Comparison of ENCODE assay signal across 1 cellular context in the genomic region with DNA sequence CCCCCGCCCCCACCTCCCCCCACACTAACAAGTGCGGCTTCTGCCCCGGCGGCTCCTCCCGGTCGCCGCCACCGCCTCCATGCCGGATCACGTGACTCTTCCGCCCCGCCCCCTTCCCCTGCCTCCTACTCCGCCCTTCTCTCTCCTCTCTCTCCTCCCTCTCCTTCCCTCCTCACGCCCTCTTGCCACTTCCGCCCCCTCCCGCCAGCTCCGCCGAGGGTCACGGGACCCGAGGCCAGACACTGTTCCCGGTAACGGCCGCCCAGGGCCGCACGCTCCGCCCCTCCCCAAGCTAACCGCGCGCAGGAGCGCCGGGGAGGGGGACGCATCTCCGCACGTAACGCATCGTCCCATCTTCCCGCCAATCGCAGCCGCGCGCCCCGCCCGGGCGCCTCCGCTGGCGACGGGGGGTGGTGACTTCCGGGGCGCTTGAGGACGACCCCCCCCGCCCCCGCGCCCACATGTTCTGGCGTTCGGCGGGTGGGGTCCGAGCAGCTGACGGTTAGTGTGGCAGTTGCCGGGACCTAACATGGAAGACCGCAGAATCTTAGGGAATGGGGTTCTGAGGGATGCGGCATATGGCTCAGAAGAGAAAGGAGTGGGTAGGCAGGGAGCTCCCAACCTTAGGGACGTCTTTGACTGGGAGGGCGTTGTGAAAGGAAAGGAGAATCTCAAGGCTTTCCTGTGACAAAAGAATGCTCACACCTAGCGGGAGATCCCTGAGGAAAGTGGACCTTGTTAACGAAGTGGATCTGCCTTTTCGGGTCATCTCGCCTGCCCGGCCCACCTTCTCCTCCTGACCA.
TF ChIP-seq lines count a peak whose summit lies in the region.

A gene with protein sequence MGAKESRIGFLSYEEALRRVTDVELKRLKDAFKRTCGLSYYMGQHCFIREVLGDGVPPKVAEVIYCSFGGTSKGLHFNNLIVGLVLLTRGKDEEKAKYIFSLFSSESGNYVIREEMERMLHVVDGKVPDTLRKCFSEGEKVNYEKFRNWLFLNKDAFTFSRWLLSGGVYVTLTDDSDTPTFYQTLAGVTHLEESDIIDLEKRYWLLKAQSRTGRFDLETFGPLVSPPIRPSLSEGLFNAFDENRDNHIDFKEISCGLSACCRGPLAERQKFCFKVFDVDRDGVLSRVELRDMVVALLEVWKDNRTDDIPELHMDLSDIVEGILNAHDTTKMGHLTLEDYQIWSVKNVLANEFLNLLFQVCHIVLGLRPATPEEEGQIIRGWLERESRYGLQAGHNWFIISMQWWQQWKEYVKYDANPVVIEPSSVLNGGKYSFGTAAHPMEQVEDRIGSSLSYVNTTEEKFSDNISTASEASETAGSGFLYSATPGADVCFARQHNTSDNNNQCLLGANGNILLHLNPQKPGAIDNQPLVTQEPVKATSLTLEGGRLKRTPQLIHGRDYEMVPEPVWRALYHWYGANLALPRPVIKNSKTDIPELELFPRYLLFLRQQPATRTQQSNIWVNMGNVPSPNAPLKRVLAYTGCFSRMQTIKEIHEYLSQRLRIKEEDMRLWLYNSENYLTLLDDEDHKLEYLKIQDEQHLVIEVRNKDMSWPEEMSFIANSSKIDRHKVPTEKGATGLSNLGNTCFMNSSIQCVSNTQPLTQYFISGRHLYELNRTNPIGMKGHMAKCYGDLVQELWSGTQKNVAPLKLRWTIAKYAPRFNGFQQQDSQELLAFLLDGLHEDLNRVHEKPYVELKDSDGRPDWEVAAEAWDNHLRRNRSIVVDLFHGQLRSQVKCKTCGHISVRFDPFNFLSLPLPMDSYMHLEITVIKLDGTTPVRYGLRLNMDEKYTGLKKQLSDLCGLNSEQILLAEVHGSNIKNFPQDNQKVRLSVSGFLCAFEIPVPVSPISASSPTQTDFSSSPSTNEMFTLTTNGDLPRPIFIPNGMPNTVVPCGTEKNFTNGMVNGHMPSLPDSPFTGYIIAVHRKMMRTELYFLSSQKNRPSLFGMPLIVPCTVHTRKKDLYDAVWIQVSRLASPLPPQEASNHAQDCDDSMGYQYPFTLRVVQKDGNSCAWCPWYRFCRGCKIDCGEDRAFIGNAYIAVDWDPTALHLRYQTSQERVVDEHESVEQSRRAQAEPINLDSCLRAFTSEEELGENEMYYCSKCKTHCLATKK (N-terminal part only) (minus strand): TSS at position 92 of the 803 bp plus-strand sequence. CDS start 194 bp downstream, outside the sequence.

TF ChIP-seq in HepG2, 621 proteins besides CTCF, POLR2A, EP300 and RAD21 (continued from another document and continues in another):
- TF ChIP-seq NFATC3 (CRISPR knock-in tag; IDR thresholded peaks at IDR 0.05) (no peak), ZNF720 (CRISPR knock-in tag; IDR thresholded peaks at IDR 0.05) (no peak), FOXK1 (CRISPR knock-in tag; IDR thresholded peaks at IDR 0.05; ENCODE audit: borderline replicate concordance, low read depth) (peak; percentile 13; the same call in 1 of the 2 replicates), ZNF354B (CRISPR knock-in tag; IDR thresholded peaks at IDR 0.05) (peak; percentile 87; the same call in 1 of the 2 replicates), FOXP1 (IDR thresholded peaks at IDR 0.05) (no peak), FOXP1 (CRISPR knock-in tag; IDR thresholded peaks at IDR 0.05) (no peak; the same call in 1 of the 2 replicates), RNF2 (conservative IDR thresholded peaks at IDR 0.05; ENCODE audit: low read depth) (peak; percentile 77; the same call in 1 of the 2 replicates), NBN (conservative IDR thresholded peaks at IDR 0.05) (no peak), ZNF703 (CRISPR knock-in tag; IDR thresholded peaks at IDR 0.05; ENCODE audit: borderline replicate concordance) (no peak), FOXM1 (CRISPR knock-in tag; IDR thresholded peaks at IDR 0.05) (no peak), SATB2 (CRISPR knock-in tag; IDR thresholded peaks at IDR 0.05) (no peak), ZKSCAN5 (CRISPR knock-in tag; IDR thresholded peaks at IDR 0.05) (peak; percentile 61), NR1H2 (CRISPR knock-in tag; IDR thresholded peaks at IDR 0.05; ENCODE audit: borderline replicate concordance, low read depth) (no peak), ZNF775 (CRISPR knock-in tag; IDR thresholded peaks at IDR 0.05; ENCODE audit: borderline replicate concordance) (peak; percentile 71; the same call in 1 of the 2 replicates), NFE2L2 (IDR thresholded peaks at IDR 0.05; ENCODE audit: low read length) (no peak), MBD4 (IDR thresholded peaks at IDR 0.05; ENCODE audit: borderline replicate concordance, low read length) (no peak), ZNF207 (IDR thresholded peaks at IDR 0.05; ENCODE audit: borderline replicate concordance) (peak; percentile 98), STAT5B (CRISPR knock-in tag; IDR thresholded peaks at IDR 0.05) (peak; percentile 92; the same call in 1 of the 2 replicates)
- TF ChIP-seq, protein P1, sequence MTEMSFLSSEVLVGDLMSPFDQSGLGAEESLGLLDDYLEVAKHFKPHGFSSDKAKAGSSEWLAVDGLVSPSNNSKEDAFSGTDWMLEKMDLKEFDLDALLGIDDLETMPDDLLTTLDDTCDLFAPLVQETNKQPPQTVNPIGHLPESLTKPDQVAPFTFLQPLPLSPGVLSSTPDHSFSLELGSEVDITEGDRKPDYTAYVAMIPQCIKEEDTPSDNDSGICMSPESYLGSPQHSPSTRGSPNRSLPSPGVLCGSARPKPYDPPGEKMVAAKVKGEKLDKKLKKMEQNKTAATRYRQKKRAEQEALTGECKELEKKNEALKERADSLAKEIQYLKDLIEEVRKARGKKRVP (CRISPR knock-in tag; IDR thresholded peaks at IDR 0.05), result peak in 1 of 2 experiments; percentile 83; a peak in 2 of 4 replicates
- TF ChIP-seq, protein P2, sequence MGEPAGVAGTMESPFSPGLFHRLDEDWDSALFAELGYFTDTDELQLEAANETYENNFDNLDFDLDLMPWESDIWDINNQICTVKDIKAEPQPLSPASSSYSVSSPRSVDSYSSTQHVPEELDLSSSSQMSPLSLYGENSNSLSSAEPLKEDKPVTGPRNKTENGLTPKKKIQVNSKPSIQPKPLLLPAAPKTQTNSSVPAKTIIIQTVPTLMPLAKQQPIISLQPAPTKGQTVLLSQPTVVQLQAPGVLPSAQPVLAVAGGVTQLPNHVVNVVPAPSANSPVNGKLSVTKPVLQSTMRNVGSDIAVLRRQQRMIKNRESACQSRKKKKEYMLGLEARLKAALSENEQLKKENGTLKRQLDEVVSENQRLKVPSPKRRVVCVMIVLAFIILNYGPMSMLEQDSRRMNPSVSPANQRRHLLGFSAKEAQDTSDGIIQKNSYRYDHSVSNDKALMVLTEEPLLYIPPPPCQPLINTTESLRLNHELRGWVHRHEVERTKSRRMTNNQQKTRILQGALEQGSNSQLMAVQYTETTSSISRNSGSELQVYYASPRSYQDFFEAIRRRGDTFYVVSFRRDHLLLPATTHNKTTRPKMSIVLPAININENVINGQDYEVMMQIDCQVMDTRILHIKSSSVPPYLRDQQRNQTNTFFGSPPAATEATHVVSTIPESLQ (CRISPR knock-in tag; conservative IDR thresholded peaks at IDR 0.05), result no peak; the same call in 1 of the 2 replicates
- TF ChIP-seq, protein P3, sequence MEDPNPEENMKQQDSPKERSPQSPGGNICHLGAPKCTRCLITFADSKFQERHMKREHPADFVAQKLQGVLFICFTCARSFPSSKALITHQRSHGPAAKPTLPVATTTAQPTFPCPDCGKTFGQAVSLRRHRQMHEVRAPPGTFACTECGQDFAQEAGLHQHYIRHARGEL (CRISPR knock-in tag; IDR thresholded peaks at IDR 0.05), result no peak
- TF ChIP-seq, protein P4, sequence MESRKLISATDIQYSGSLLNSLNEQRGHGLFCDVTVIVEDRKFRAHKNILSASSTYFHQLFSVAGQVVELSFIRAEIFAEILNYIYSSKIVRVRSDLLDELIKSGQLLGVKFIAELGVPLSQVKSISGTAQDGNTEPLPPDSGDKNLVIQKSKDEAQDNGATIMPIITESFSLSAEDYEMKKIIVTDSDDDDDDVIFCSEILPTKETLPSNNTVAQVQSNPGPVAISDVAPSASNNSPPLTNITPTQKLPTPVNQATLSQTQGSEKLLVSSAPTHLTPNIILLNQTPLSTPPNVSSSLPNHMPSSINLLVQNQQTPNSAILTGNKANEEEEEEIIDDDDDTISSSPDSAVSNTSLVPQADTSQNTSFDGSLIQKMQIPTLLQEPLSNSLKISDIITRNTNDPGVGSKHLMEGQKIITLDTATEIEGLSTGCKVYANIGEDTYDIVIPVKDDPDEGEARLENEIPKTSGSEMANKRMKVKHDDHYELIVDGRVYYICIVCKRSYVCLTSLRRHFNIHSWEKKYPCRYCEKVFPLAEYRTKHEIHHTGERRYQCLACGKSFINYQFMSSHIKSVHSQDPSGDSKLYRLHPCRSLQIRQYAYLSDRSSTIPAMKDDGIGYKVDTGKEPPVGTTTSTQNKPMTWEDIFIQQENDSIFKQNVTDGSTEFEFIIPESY (CRISPR knock-in tag; IDR thresholded peaks at IDR 0.05), result no peak; the same call in 1 of the 2 replicates
- TF ChIP-seq, protein P5, sequence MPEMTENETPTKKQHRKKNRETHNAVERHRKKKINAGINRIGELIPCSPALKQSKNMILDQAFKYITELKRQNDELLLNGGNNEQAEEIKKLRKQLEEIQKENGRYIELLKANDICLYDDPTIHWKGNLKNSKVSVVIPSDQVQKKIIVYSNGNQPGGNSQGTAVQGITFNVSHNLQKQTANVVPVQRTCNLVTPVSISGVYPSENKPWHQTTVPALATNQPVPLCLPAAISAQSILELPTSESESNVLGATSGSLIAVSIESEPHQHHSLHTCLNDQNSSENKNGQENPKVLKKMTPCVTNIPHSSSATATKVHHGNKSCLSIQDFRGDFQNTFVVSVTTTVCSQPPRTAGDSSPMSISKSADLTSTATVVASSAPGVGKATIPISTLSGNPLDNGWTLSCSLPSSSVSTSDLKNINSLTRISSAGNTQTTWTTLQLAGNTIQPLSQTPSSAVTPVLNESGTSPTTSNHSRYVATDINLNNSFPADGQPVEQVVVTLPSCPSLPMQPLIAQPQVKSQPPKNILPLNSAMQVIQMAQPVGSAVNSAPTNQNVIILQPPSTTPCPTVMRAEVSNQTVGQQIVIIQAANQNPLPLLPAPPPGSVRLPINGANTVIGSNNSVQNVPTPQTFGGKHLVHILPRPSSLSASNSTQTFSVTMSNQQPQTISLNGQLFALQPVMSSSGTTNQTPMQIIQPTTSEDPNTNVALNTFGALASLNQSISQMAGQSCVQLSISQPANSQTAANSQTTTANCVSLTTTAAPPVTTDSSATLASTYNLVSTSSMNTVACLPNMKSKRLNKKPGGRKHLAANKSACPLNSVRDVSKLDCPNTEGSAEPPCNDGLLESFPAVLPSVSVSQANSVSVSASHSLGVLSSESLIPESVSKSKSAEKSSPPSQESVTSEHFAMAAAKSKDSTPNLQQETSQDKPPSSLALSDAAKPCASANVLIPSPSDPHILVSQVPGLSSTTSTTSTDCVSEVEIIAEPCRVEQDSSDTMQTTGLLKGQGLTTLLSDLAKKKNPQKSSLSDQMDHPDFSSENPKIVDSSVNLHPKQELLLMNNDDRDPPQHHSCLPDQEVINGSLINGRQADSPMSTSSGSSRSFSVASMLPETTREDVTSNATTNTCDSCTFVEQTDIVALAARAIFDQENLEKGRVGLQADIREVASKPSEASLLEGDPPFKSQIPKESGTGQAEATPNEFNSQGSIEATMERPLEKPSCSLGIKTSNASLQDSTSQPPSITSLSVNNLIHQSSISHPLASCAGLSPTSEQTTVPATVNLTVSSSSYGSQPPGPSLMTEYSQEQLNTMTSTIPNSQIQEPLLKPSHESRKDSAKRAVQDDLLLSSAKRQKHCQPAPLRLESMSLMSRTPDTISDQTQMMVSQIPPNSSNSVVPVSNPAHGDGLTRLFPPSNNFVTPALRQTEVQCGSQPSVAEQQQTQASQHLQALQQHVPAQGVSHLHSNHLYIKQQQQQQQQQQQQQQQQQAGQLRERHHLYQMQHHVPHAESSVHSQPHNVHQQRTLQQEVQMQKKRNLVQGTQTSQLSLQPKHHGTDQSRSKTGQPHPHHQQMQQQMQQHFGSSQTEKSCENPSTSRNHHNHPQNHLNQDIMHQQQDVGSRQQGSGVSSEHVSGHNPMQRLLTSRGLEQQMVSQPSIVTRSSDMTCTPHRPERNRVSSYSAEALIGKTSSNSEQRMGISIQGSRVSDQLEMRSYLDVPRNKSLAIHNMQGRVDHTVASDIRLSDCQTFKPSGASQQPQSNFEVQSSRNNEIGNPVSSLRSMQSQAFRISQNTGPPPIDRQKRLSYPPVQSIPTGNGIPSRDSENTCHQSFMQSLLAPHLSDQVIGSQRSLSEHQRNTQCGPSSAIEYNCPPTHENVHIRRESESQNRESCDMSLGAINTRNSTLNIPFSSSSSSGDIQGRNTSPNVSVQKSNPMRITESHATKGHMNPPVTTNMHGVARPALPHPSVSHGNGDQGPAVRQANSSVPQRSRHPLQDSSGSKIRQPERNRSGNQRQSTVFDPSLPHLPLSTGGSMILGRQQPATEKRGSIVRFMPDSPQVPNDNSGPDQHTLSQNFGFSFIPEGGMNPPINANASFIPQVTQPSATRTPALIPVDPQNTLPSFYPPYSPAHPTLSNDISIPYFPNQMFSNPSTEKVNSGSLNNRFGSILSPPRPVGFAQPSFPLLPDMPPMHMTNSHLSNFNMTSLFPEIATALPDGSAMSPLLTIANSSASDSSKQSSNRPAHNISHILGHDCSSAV (CRISPR knock-in tag; IDR thresholded peaks at IDR 0.05; ENCODE audit: borderline replicate concordance), result no peak
- TF ChIP-seq, protein P6, sequence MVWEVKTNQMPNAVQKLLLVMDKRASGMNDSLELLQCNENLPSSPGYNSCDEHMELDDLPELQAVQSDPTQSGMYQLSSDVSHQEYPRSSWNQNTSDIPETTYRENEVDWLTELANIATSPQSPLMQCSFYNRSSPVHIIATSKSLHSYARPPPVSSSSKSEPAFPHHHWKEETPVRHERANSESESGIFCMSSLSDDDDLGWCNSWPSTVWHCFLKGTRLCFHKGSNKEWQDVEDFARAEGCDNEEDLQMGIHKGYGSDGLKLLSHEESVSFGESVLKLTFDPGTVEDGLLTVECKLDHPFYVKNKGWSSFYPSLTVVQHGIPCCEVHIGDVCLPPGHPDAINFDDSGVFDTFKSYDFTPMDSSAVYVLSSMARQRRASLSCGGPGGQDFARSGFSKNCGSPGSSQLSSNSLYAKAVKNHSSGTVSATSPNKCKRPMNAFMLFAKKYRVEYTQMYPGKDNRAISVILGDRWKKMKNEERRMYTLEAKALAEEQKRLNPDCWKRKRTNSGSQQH (CRISPR knock-in tag; IDR thresholded peaks at IDR 0.05; ENCODE audit: low read depth), result 0 out of 2 replicates have a peak, but pooled peaks have one; percentile 82
- TF ChIP-seq, protein P7, sequence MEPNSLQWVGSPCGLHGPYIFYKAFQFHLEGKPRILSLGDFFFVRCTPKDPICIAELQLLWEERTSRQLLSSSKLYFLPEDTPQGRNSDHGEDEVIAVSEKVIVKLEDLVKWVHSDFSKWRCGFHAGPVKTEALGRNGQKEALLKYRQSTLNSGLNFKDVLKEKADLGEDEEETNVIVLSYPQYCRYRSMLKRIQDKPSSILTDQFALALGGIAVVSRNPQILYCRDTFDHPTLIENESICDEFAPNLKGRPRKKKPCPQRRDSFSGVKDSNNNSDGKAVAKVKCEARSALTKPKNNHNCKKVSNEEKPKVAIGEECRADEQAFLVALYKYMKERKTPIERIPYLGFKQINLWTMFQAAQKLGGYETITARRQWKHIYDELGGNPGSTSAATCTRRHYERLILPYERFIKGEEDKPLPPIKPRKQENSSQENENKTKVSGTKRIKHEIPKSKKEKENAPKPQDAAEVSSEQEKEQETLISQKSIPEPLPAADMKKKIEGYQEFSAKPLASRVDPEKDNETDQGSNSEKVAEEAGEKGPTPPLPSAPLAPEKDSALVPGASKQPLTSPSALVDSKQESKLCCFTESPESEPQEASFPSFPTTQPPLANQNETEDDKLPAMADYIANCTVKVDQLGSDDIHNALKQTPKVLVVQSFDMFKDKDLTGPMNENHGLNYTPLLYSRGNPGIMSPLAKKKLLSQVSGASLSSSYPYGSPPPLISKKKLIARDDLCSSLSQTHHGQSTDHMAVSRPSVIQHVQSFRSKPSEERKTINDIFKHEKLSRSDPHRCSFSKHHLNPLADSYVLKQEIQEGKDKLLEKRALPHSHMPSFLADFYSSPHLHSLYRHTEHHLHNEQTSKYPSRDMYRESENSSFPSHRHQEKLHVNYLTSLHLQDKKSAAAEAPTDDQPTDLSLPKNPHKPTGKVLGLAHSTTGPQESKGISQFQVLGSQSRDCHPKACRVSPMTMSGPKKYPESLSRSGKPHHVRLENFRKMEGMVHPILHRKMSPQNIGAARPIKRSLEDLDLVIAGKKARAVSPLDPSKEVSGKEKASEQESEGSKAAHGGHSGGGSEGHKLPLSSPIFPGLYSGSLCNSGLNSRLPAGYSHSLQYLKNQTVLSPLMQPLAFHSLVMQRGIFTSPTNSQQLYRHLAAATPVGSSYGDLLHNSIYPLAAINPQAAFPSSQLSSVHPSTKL (CRISPR knock-in tag; IDR thresholded peaks at IDR 0.05), result peak; percentile 73; the same call in 1 of the 2 replicates
